Comparison of ENCODE assay signal across 16 cellular contexts in genomic region chr3:122391674-122392446, GRCh38.
"Had no signal": no experiment of that assay in that cellular context is flagged by ENCODE, and none has a peak within 500 bp of the region (broad histone marks: within the 10 kb centered on the region; RNA-seq: fewer than 3 reads in every experiment).

No MANE protein-coding gene starts in this region.

- H3K27me3 Mint-ChIP-seq: activated CD4-positive, alpha-beta T cell treated with anti-CD3 and anti-CD28 coated beads, Interleukin-2, amount 10 ng/mL, durations not matched to agents 24 days and 14 days; activated naive CD8-positive, alpha-beta T cell treated with anti-CD3 and anti-CD28 coated beads, Interleukin-2, amount 10 ng/mL, durations not matched to agents 7 days and 5 days; memory B cell; naive thymus-derived CD8-positive, alpha-beta T cell; stimulated activated naive B cell treated with anti-CD40 and anti-IgM and Interleukin-4, amounts not matched to agents 10 μg/mL and 1 μg/mL and 100 μg/mL, for 72 hours had no signal

- H3K9me3 Mint-ChIP-seq: activated CD4-positive, alpha-beta T cell treated with anti-CD3 and anti-CD28 coated beads, Interleukin-2, amount 10 ng/mL, durations not matched to agents 24 days and 14 days; activated naive CD8-positive, alpha-beta T cell treated with anti-CD3 and anti-CD28 coated beads, Interleukin-2, amount 10 ng/mL, durations not matched to agents 7 days and 5 days; memory B cell; naive thymus-derived CD8-positive, alpha-beta T cell had no signal

- H2AFZ ChIP-seq: parathyroid adenoma had no signal

- H3K4me3 Mint-ChIP-seq: activated CD4-positive, alpha-beta T cell treated with anti-CD3 and anti-CD28 coated beads, Interleukin-2, amount 10 ng/mL, durations not matched to agents 24 days and 14 days; activated naive CD8-positive, alpha-beta T cell treated with anti-CD3 and anti-CD28 coated beads, Interleukin-2, amount 10 ng/mL, durations not matched to agents 7 days and 5 days; memory B cell; naive thymus-derived CD8-positive, alpha-beta T cell; stimulated activated naive B cell treated with anti-CD40 and anti-IgM and Interleukin-4, amounts not matched to agents 10 μg/mL and 1 μg/mL and 100 μg/mL, for 72 hours had no signal

- H3K36me3 ChIP-seq: thoracic aorta, upper lobe of right lung had no signal

- H3K4me3 ChIP-seq: gastrocnemius medialis, heart right ventricle, mucosa of descending colon, sigmoid colon, thoracic aorta, upper lobe of right lung had no signal

- H3K9me3 ChIP-seq: gastrocnemius medialis, heart right ventricle, mucosa of descending colon, sigmoid colon, thoracic aorta, upper lobe of right lung had no signal

- H3K4me1 ChIP-seq: upper lobe of right lung had no signal

- H3K27ac ChIP-seq: parathyroid adenoma, thoracic aorta, upper lobe of right lung had no signal

- H3K27me3 ChIP-seq: gastrocnemius medialis, heart right ventricle, sigmoid colon, upper lobe of right lung had no signal

- DNase-seq: activated CD4-positive, alpha-beta T cell treated with anti-CD3 and anti-CD28 coated beads, Interleukin-2, amount 10 ng/mL, durations not matched to agents 24 days and 14 days; activated naive CD8-positive, alpha-beta T cell treated with anti-CD3 and anti-CD28 coated beads, Interleukin-2, amount 10 ng/mL, durations not matched to agents 7 days and 5 days; anterior cingulate cortex; effector CD4-positive, alpha-beta T cell; gastrocnemius medialis; heart right ventricle; left ventricle myocardium superior; mucosa of descending colon; naive thymus-derived CD8-positive, alpha-beta T cell; sigmoid colon; stimulated activated naive B cell treated with anti-CD40 and anti-IgM and Interleukin-4, amounts not matched to agents 10 μg/mL and 1 μg/mL and 100 μg/mL, for 72 hours; T1000; upper lobe of right lung had no signal

- H3K27ac Mint-ChIP-seq: activated CD4-positive, alpha-beta T cell treated with anti-CD3 and anti-CD28 coated beads, Interleukin-2, amount 10 ng/mL, durations not matched to agents 24 days and 14 days; activated naive CD8-positive, alpha-beta T cell treated with anti-CD3 and anti-CD28 coated beads, Interleukin-2, amount 10 ng/mL, durations not matched to agents 7 days and 5 days; memory B cell; stimulated activated naive B cell treated with anti-CD40 and anti-IgM and Interleukin-4, amounts not matched to agents 10 μg/mL and 1 μg/mL and 100 μg/mL, for 72 hours had no signal

- H3K9ac ChIP-seq: parathyroid adenoma had no signal

- ATAC-seq: gastrocnemius medialis; heart right ventricle; left ventricle myocardium superior; mucosa of descending colon; naive thymus-derived CD8-positive, alpha-beta T cell; stimulated activated naive B cell treated with anti-CD40 and anti-IgM and Interleukin-4, amounts not matched to agents 10 μg/mL and 1 μg/mL and 100 μg/mL, for 72 hours; upper lobe of right lung had no signal
